16 cellular contexts compared by ENCODE assay signal in genomic region chrX:72705111-72705510, GRCh38. TPM values are rescaled to one million over a fixed set of nuclear protein-coding genes. Genes with fewer than 3 reads are reported as not detected.
DNase-seq lines count a peak whose midpoint lies in the region; ATAC-seq and TF ChIP-seq lines count a peak whose summit lies in the region.
"Had no signal": no experiment of that assay in that cellular context is flagged by ENCODE, and none has a peak within 500 bp of the region (broad histone marks: within the 10 kb centered on the region; RNA-seq: fewer than 3 reads in every experiment).

No MANE protein-coding gene starts in this region.

- no peaks in the 10 kb centered on the region for H3K79me2 ChIP-seq in Loucy (ENCODE audit: insufficient read depth, low read length)

- H3K4me1 ChIP-seq in Loucy (ENCODE audit: insufficient read depth, low read length, poor library complexity, severe bottlenecking), result no peaks in the 10 kb centered on the region
- peaks cover 0 to 17% of the 10 kb centered on the region in 2 donors for H3K4me1 ChIP-seq in gastrocnemius medialis
- H3K4me1 ChIP-seq: BLaER1 had no signal

- H3K27ac ChIP-seq in gastrocnemius medialis, result peak overlapping the region; percentile 51 to 87 (median 80)
- peak overlapping the region in 1 of 2 donors; percentile 7 for H3K27ac ChIP-seq in coronary artery
- H3K27ac ChIP-seq: BLaER1, C4-2B had no signal

- no peak overlapping the region for H3K9ac ChIP-seq in Loucy (ENCODE audit: low read depth, low read length, poor library complexity, severe bottlenecking)
- H3K9ac ChIP-seq: BLaER1 had no signal

- H3K4me3 ChIP-seq in Loucy (ENCODE audit: low read length, poor library complexity, severe bottlenecking) (no peak overlapping the region), gastrocnemius medialis (peak overlapping the region in 2 of 4 donors; percentile 8 to 13), coronary artery (no peak overlapping the region)
- H3K4me3 ChIP-seq: BLaER1, HAP-1 had no signal

- TF ChIP-seq CTCF in Loucy (conservative IDR thresholded peaks at IDR 0.05; ENCODE audit: low read length) (no peak), gastrocnemius medialis (IDR thresholded peaks at IDR 0.05 in 4 of 5, conservative IDR thresholded peaks at IDR 0.05 in 1 of 5) (no peak), coronary artery (IDR thresholded peaks at IDR 0.05) (no peak)

- H3K9me3 ChIP-seq in Loucy (ENCODE audit: insufficient read depth, low read depth, low read length) (no peaks in the 10 kb centered on the region), gastrocnemius medialis (no peaks in the 10 kb centered on the region)
- H3K9me3 ChIP-seq: HAP-1 had no signal

- peak overlapping the region; percentile 36; the same call in 1 of the 2 replicates for H2AFZ ChIP-seq in Loucy (ENCODE audit: low read length)

- TF ChIP-seq POLR2A in gastrocnemius medialis (IDR thresholded peaks at IDR 0.05), result peak in 1 of 2 donors; percentile 56

- no peaks in the 10 kb centered on the region for H3F3A ChIP-seq in Loucy (ENCODE audit: low read depth)

- ATAC-seq in gastrocnemius medialis, result peak; percentile 91 to 95
- ATAC-seq in GM21447 (IDR thresholded peaks at IDR 0.05; ENCODE audit: unreplicated experiment), result no peak

- CTCF ChIA-PET in HEK293T (lab: Yijun Ruan, JAX), result no interaction called here

- H3K36me3 ChIP-seq in Loucy (ENCODE audit: insufficient read depth, low read length) (no peaks in the 10 kb centered on the region), gastrocnemius medialis (peaks cover 0 to 9% of the 10 kb centered on the region in 2 donors)
- H3K36me3 ChIP-seq: BLaER1 had no signal

- peak; percentile 41 for DNase-seq in fibroblast of gingiva (ENCODE audit: low read depth)
- DNase-seq in gastrocnemius medialis, result no peak
- no peak for DNase-seq in germinal center (ENCODE audit: low spot score)
- DNase-seq in coronary artery (ENCODE audit: low spot score), result no peak
- DNase-seq in HEK293T (ENCODE audit: extremely low spot score), result no peak
- DNase-seq: CD4-positive, alpha-beta T cell; CD8-positive, alpha-beta memory T cell; DMS53; DMS79 treated with DMSO at 0.1 percent for 48 hours; GF-D8; GOT3 had no signal

- H3K27me3 ChIP-seq in Loucy (ENCODE audit: insufficient read depth, low read length, poor library complexity, severe bottlenecking) (no peaks in the 10 kb centered on the region), gastrocnemius medialis (no peaks in the 10 kb centered on the region)

- no peak overlapping the region for H3K4me2 ChIP-seq in Loucy (ENCODE audit: low read depth, low read length, poor library complexity, severe bottlenecking)
- H3K4me2 ChIP-seq: BLaER1 had no signal

- H4K20me1 ChIP-seq in Loucy (ENCODE audit: insufficient read depth, low read length, poor library complexity, severe bottlenecking), result no peaks in the 10 kb centered on the region
- H4K20me1 ChIP-seq: BLaER1 had no signal

- intact Hi-C loops in gastrocnemius medialis (cut with DNase I; ENCODE audit: low total_unique reads), result no loop called here

- no peaks in the 10 kb centered on the region for H3K9me2 ChIP-seq in Loucy (replicated peaks; ENCODE audit: low read depth, low read length)

- in situ Hi-C loops in gastrocnemius medialis (cut with MboI; ENCODE audit: low sequenced_read_pairs in 4 of 4), result no loop called here

- POLR2A ChIA-PET in HEK293T (lab: Yijun Ruan, JAX), result interaction anchor here (1.1 kb wide), 1 partner anchor 9 kb away, joined by 4 read pairs; the partner anchor contains the start of gene PHKA1

TF ChIP-seq in HEK293T, 16 proteins besides CTCF, POLR2A, EP300 and RAD21:
- no peak for TF ChIP-seq FOXK2 (IDR thresholded peaks at IDR 0.05)
- TF ChIP-seq ZNF384 (IDR thresholded peaks at IDR 0.05), result no peak
- TF ChIP-seq FOXM1 (IDR thresholded peaks at IDR 0.05; ENCODE audit: borderline replicate concordance), result no peak
- no peak for TF ChIP-seq ARNT (IDR thresholded peaks at IDR 0.05)
- no peak for TF ChIP-seq NFRKB (IDR thresholded peaks at IDR 0.05)
- TF ChIP-seq LEF1 (IDR thresholded peaks at IDR 0.05; ENCODE audit: borderline replicate concordance), result no peak
- TF ChIP-seq BHLHE40 (IDR thresholded peaks at IDR 0.05; ENCODE audit: borderline replicate concordance), result no peak
- no peak for TF ChIP-seq FOXA1 (IDR thresholded peaks at IDR 0.05)

RNA-seq across cellular contexts. Expression of gene PHKA1, which starts 9.0 kb away (rescaled TPM):
- 100 to 1,000 TPM in 2 of 4 donors, 10 to 100 TPM in 2; 33.5 to 176 (median 107) TPM for total RNA-seq in gastrocnemius medialis
